ENCODE assay signal across 8 cellular contexts in the genomic region with DNA sequence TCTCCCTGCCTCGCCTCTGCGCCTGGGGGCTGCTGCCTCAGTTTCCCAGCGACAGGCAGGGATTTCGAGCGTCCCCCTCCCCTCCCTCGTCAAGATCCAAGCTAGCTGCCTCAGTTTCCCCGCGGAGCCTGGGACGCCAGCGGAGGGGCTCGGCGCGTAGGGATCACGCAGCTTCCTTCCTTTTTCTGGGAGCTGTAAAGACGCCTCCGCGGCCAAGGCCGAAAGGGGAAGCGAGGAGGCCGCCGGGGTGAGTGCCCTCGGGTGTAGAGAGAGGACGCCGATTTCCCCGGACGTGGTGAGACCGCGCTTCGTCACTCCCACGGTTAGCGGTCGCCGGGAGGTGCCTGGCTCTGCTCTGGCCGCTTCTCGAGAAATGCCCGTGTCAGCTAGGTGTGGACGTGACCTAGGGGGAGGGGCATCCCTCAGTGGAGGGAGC. TPM values are rescaled to one million over a fixed set of nuclear protein-coding genes. Genes with fewer than 3 reads are reported as not detected.
DNase-seq lines count a peak whose midpoint lies in the region; ATAC-seq and TF ChIP-seq lines count a peak whose summit lies in the region.

No MANE protein-coding gene starts in this region.

- H3K9ac ChIP-seq in mesendoderm (ENCODE audit: low read length), result peak overlapping the region; percentile 28

- H3K27me3 ChIP-seq in HL-60 (ENCODE audit: insufficient read depth, poor library complexity, severe bottlenecking), result peaks cover 2% of the 10 kb centered on the region
- peaks cover 6% of the 10 kb centered on the region for H3K27me3 ChIP-seq in mesendoderm (ENCODE audit: insufficient read depth, low read length, poor library complexity)

- TF ChIP-seq CTCF in HL-60 (IDR thresholded peaks at IDR 0.05; ENCODE audit: insufficient read depth, low read length), result no peak
- TF ChIP-seq CTCF in coronary artery (IDR thresholded peaks at IDR 0.05), result no peak

- H4K8ac ChIP-seq in mesendoderm (ENCODE audit: low read depth, low read length), result no peak overlapping the region

- WGBS in mesendoderm (ENCODE audit: extremely low coverage, insufficient coverage, low lambda C conversion rate), result no CpG with 5 or more reads among the region's 37 CpGs

- peaks cover 56% of the 10 kb centered on the region for H3K4me1 Mint-ChIP-seq in stimulated activated memory B cell treated with anti-CD40 and anti-IgM and Interleukin-4, amounts not matched to agents 10 μg/mL and 1 μg/mL and 100 μg/mL, for 72 hours

- H3K4me3 Mint-ChIP-seq in stimulated activated memory B cell treated with anti-CD40 and anti-IgM and Interleukin-4, amounts not matched to agents 10 μg/mL and 1 μg/mL and 100 μg/mL, for 72 hours, result peak overlapping the region; percentile 95

- H3K4me3 ChIP-seq in HL-60 (replicated peaks; ENCODE audit: insufficient read depth, low read length) (peak overlapping the region; percentile 32), coronary artery (peak overlapping the region; percentile 70), mesendoderm (ENCODE audit: low read length) (no peak overlapping the region)

- no peak overlapping the region for H2BK15ac ChIP-seq in mesendoderm (replicated peaks; ENCODE audit: low read depth)

- peak overlapping the region; percentile 96 for H3K27ac Mint-ChIP-seq in stimulated activated memory B cell treated with anti-CD40 and anti-IgM and Interleukin-4, amounts not matched to agents 10 μg/mL and 1 μg/mL and 100 μg/mL, for 72 hours

- H3K79me1 ChIP-seq in mesendoderm (ENCODE audit: low read length), result no peaks in the 10 kb centered on the region

- no peaks in the 10 kb centered on the region for H3K27me3 Mint-ChIP-seq in stimulated activated memory B cell treated with anti-CD40 and anti-IgM and Interleukin-4, amounts not matched to agents 10 μg/mL and 1 μg/mL and 100 μg/mL, for 72 hours

- no peak overlapping the region for H2BK120ac ChIP-seq in mesendoderm (ENCODE audit: low read depth, low read length)

- H4K5ac ChIP-seq in mesendoderm (ENCODE audit: low read length), result no peak overlapping the region

- no peaks in the 10 kb centered on the region for H3K36me3 ChIP-seq in mesendoderm (ENCODE audit: control insufficient read depth, insufficient read depth, low read length)

- H3K4ac ChIP-seq in mesendoderm (ENCODE audit: low read depth, low read length), result no peak overlapping the region

- H3K4me1 ChIP-seq in mesendoderm (ENCODE audit: control insufficient read depth, low read depth, low read length), result no peaks in the 10 kb centered on the region

- no peaks in the 10 kb centered on the region for H3K9me3 Mint-ChIP-seq in stimulated activated memory B cell treated with anti-CD40 and anti-IgM and Interleukin-4, amounts not matched to agents 10 μg/mL and 1 μg/mL and 100 μg/mL, for 72 hours

- no peak overlapping the region for H3K18ac ChIP-seq in mesendoderm (ENCODE audit: low read length)

- no peak overlapping the region for H3K23ac ChIP-seq in mesendoderm (ENCODE audit: low read length)

- H3K4me2 ChIP-seq in mesendoderm (ENCODE audit: low read length), result peak overlapping the region; percentile 37

- peak overlapping the region; percentile 65 for H3K56ac ChIP-seq in mesendoderm (ENCODE audit: low read length)

- H2AK5ac ChIP-seq in mesendoderm (ENCODE audit: low read length), result no peak overlapping the region

- H2BK5ac ChIP-seq in mesendoderm (ENCODE audit: low read length), result no peak overlapping the region

- H3K79me2 ChIP-seq in mesendoderm (ENCODE audit: control insufficient read depth, insufficient read depth, low read length), result no peaks in the 10 kb centered on the region

- TF ChIP-seq POLR2A in GM18526 (IDR thresholded peaks at IDR 0.05; ENCODE audit: extremely low read depth, insufficient read length), result peak; percentile 21

- peak; percentile 92 for DNase-seq in HL-60 (ENCODE audit: low read depth in 1 of 2, low spot score in 1 of 2)
- peak; percentile 27 to 48 (median 36) for DNase-seq in activated CD4-positive, CD25-positive, alpha-beta regulatory T cell (lab: John Stamatoyannopoulos, UW)
- no peak for DNase-seq in coronary artery (ENCODE audit: low spot score)
- DNase-seq in mesendoderm, result no peak
- DNase-seq in SW 1271 (lab: John Stamatoyannopoulos, UW), result no peak
- DNase-seq in midbrain (lab: John Stamatoyannopoulos, UW), result no peak

- peaks cover 30% of the 10 kb centered on the region for H3K36me3 Mint-ChIP-seq in stimulated activated memory B cell treated with anti-CD40 and anti-IgM and Interleukin-4, amounts not matched to agents 10 μg/mL and 1 μg/mL and 100 μg/mL, for 72 hours

- ATAC-seq in stimulated activated memory B cell treated with anti-CD40 and anti-IgM and Interleukin-4, amounts not matched to agents 10 μg/mL and 1 μg/mL and 100 μg/mL, for 72 hours, result peak; percentile 89

- H3K27ac ChIP-seq in HL-60 (replicated peaks) (peak overlapping the region; percentile 59), coronary artery (peak overlapping the region; percentile 46 to 85), mesendoderm (ENCODE audit: low read depth, low read length) (no peak overlapping the region)

RNA-seq across cellular contexts. Expression of a gene that starts 0.7 kb away (rescaled TPM):
- polyA plus RNA-seq in mesendoderm (2013, experiment 1 of 2), result 0.88 TPM
- 1.0 TPM for polyA plus RNA-seq in mesendoderm (2013, experiment 2 of 2)

RNA-seq across cellular contexts. Expression of a gene that starts 16.6 kb away (rescaled TPM):
- polyA plus RNA-seq in mesendoderm (2013, experiment 1 of 2), result 0.46 TPM
- polyA plus RNA-seq in mesendoderm (2013, experiment 2 of 2), result 0.36 TPM

RNA-seq across cellular contexts. Expression of a gene that starts 18.2 kb away (rescaled TPM):
- polyA plus RNA-seq in mesendoderm (2013, experiment 1 of 2), result 69.8 TPM
- 66.0 TPM for polyA plus RNA-seq in mesendoderm (2013, experiment 2 of 2)

RNA-seq across cellular contexts. Expression of a gene that starts 19.6 kb away (rescaled TPM):
- 0.15 TPM for polyA plus RNA-seq in mesendoderm (2013, experiment 1 of 2)
- 0.15 TPM for polyA plus RNA-seq in mesendoderm (2013, experiment 2 of 2)

RNA-seq across cellular contexts. Expression of a gene that starts 39.1 kb away (rescaled TPM):
- 7.3 TPM for polyA plus RNA-seq in mesendoderm (2013, experiment 1 of 2)
- polyA plus RNA-seq in mesendoderm (2013, experiment 2 of 2), result 7.0 TPM

Comparison
In these comparisons a context has a peak if more than half of its experiments do, and no peak if none do; other contexts are left out.
1. DNase-seq: peak in HL-60 (2 of 2) and activated CD4-positive, CD25-positive, alpha-beta regulatory T cell (4 of 4); none in coronary artery (single experiment), mesendoderm (single experiment), SW 1271 (0 of 2) and midbrain (single experiment).